15 cellular contexts compared by ENCODE assay signal in genomic region chr1:3314561-3315271, GRCh38.
A peak's percentile ranks its signal among the peaks of the same experiment; 100 is the strongest.
DNase-seq lines count a peak whose midpoint lies in the region; ATAC-seq, FAIRE-seq and TF ChIP-seq lines count a peak whose summit lies in the region.
"Had no signal": no experiment of that assay in that cellular context is flagged by ENCODE, and none has a peak within 500 bp of the region (broad histone marks: within the 10 kb centered on the region; RNA-seq: fewer than 3 reads in every experiment).

No MANE protein-coding gene starts in this region.

- peaks cover 22% of the 10 kb centered on the region for H3K27me3 Mint-ChIP-seq in nephron progenitor cell (ENCODE audit: low read depth, poor library complexity)

- H2BK120ac ChIP-seq in H1 (replicated peaks; ENCODE audit: low read depth, low read length), result no peak overlapping the region

- CTCF ChIA-PET in H1 (lab: Charles Lee; ENCODE audit: partially characterized antibody), result interaction anchor here (0.6 to 1.2 kb wide), 6 partner anchors 9 to 876 kb away, joined by 3 to 4 read pairs (median 3); no protein-coding TSS in a partner anchor

- H3K36me3 ChIP-seq in heart right ventricle (no peaks in the 10 kb centered on the region), H1 (ENCODE audit: control insufficient read depth in 2 of 4, insufficient read depth in 4 of 4, low read length in 3 of 4) (no peaks in the 10 kb centered on the region)
- H3K36me3 ChIP-seq: gastrocnemius medialis had no signal

- no peak overlapping the region for H3K56ac ChIP-seq in H1 (replicated peaks; ENCODE audit: insufficient read length, low read depth, low read length)

- no peak for TF ChIP-seq EP300 in H1 (IDR thresholded peaks at IDR 0.05; ENCODE audit: borderline replicate concordance in 1 of 2, low read depth in 2 of 2, low read length in 2 of 2)

- H3K9ac ChIP-seq in H1 (replicated peaks in 1 of 4; ENCODE audit: extremely low read depth in 1 of 4, low read depth in 3 of 4, low read length in 3 of 4), result no peak overlapping the region
- H3K9ac ChIP-seq: SK-N-SH had no signal

- H3K4me3 ChIP-seq in heart right ventricle (no peak overlapping the region), H1 (ENCODE audit: extremely low read depth in 1 of 4, insufficient read depth in 2 of 4, low read depth in 3 of 4, low read length in 4 of 4) (peak overlapping the region in 1 of 4 experiments; percentile 37; a peak in 2 of 8 replicates)

- H3K36me3 Mint-ChIP-seq in nephron progenitor cell (ENCODE audit: low read depth), result no peaks in the 10 kb centered on the region

- WGBS in heart right ventricle, 2 donors, result 37 to 43% methylated on average over 21 of the region's 21 CpGs
- 61% methylated on average over 15 of the region's 21 CpGs; no CpG with 5 or more reads in 1 of the 2 experiments for WGBS in H1 (ENCODE audit: extremely low coverage in 1 of 2, insufficient coverage in 1 of 2, insufficient read length in 1 of 2, insufficient replicate concordance in 2 of 2, low coverage in 1 of 2, low lambda C conversion rate in 2 of 2, missing lambda C conversion rate in 1 of 2), 2 experiments

- H2BK20ac ChIP-seq in H1 (ENCODE audit: low read length), result no peak overlapping the region

- H3K14ac ChIP-seq in H1 (ENCODE audit: insufficient read length), result no peak overlapping the region

- ATAC-seq in heart right ventricle (no peak), Right ventricle myocardium inferior (no peak), HG03095 (IDR thresholded peaks at IDR 0.05; ENCODE audit: unreplicated experiment) (no peak), HG02981 (IDR thresholded peaks at IDR 0.05; ENCODE audit: unreplicated experiment) (no peak), HG02870 (IDR thresholded peaks at IDR 0.05; ENCODE audit: unreplicated experiment) (no peak)
- ATAC-seq: gastrocnemius medialis had no signal

- H2AFZ ChIP-seq in H1 (ENCODE audit: low read length), result no peak overlapping the region

- H2BK12ac ChIP-seq in H1 (ENCODE audit: low read depth, low read length), result 0 out of 2 replicates have a peak overlapping the region, but pooled peaks have one; percentile 18

- H3K4me2 ChIP-seq in H1 (ENCODE audit: insufficient read depth in 1 of 2, low read depth in 2 of 2, low read length in 2 of 2), result peak overlapping the region; percentile 0 to 41; a peak in 2 of 4 replicates

- H4K5ac ChIP-seq in H1 (ENCODE audit: insufficient read length, low read depth, low read length), result no peak overlapping the region

- H3K4me1 ChIP-seq in heart right ventricle (peaks cover 13 to 69% (median 40%) of the 10 kb centered on the region in 9 donors), H1 (replicated peaks in 1 of 4; ENCODE audit: control insufficient read depth in 3 of 4, insufficient read depth in 4 of 4, low read length in 3 of 4) (peaks cover 5 to 25% (median 16%) of the 10 kb centered on the region in 4 experiments)

- peaks cover 87% of the 10 kb centered on the region for H3K4me1 Mint-ChIP-seq in nephron progenitor cell

- peaks cover 0 to 9% (median 0%) of the 10 kb centered on the region in 11 donors for H3K9me3 ChIP-seq in heart right ventricle
- H3K9me3 ChIP-seq in H1 (ENCODE audit: insufficient read depth in 2 of 2, low read depth in 1 of 2, low read length in 1 of 2), result no peaks in the 10 kb centered on the region
- H3K9me3 ChIP-seq: gastrocnemius medialis, SK-N-SH had no signal

- H2BK15ac ChIP-seq in H1 (ENCODE audit: low read length), result 0 out of 2 replicates have a peak overlapping the region, but pooled peaks have one; percentile 16

- peak overlapping the region; percentile 73 for H3K27ac Mint-ChIP-seq in nephron progenitor cell

- H3K23me2 ChIP-seq in H1 (ENCODE audit: low read depth, low read length), result no peaks in the 10 kb centered on the region

- H3K18ac ChIP-seq in H1 (ENCODE audit: extremely low read depth, low read length), result no peak overlapping the region

- H4K20me1 ChIP-seq in H1 (replicated peaks in 1 of 2; ENCODE audit: control insufficient read depth in 1 of 2, insufficient read depth in 2 of 2, low read length in 2 of 2), result peaks cover 0 to 3% of the 10 kb centered on the region in 2 experiments

- no peak overlapping the region for H3K23ac ChIP-seq in H1 (ENCODE audit: insufficient read length)

- DNase-seq in heart right ventricle (no peak), Right ventricle myocardium inferior (ENCODE audit: missing footprints) (no peak), H1 (ENCODE audit: low read depth in 1 of 2, low spot score in 2 of 2) (no peak), nephron progenitor cell (no peak), NCI-H187 treated with DMSO at 0.1 percent for 48 hours (lab: John Stamatoyannopoulos, UW) (no peak)
- DNase-seq: amniotic stem cell, DND-41, gastrocnemius medialis, MV-4-11, NCI-H524, SK-N-SH had no signal

- no peak for TF ChIP-seq RAD21 in H1 (IDR thresholded peaks at IDR 0.05 in 1 of 2, conservative IDR thresholded peaks at IDR 0.05 in 1 of 2; ENCODE audit: low read depth in 2 of 2, low read length in 2 of 2)

- H4K8ac ChIP-seq in H1 (ENCODE audit: extremely low read depth, insufficient read depth, low read length), result no peak overlapping the region

- POLR2A ChIA-PET in H1 (lab: Charles Lee; ENCODE audit: partially characterized antibody), result no interaction called here

- H3K79me1 ChIP-seq in H1 (ENCODE audit: low read depth, low read length), result no peaks in the 10 kb centered on the region

- no peak for TF ChIP-seq POLR2A in H1 (IDR thresholded peaks at IDR 0.05; ENCODE audit: control extremely low read depth in 1 of 2, low read depth in 2 of 2, low read length in 2 of 2)

- TF ChIP-seq CTCF in heart right ventricle (IDR thresholded peaks at IDR 0.05) (no peak), H1 (IDR thresholded peaks at IDR 0.05; ENCODE audit: control extremely low read depth in 1 of 3, insufficient read depth in 1 of 3, low read depth in 1 of 3, low read length in 3 of 3) (no peak), nephron progenitor cell (IDR thresholded peaks at IDR 0.05) (no peak)

- H3K4me3 Mint-ChIP-seq in nephron progenitor cell, result peak overlapping the region; percentile 70

- peak overlapping the region in 7 of 10 donors; percentile 86 to 98 (median 96) for H3K27ac ChIP-seq in heart right ventricle
- no peak overlapping the region for H3K27ac ChIP-seq in H1 (ENCODE audit: low read depth, low read length)

- H2AK5ac ChIP-seq in H1 (ENCODE audit: low read depth, low read length), result peak overlapping the region; percentile 70; the same call in 1 of the 2 replicates

- H3K79me2 ChIP-seq in H1 (ENCODE audit: control insufficient read depth in 1 of 2, insufficient read depth in 2 of 2, low read length in 2 of 2), result no peaks in the 10 kb centered on the region

- H3K4ac ChIP-seq in H1 (replicated peaks; ENCODE audit: insufficient read length, low read depth, low read length), result no peak overlapping the region

- no peak overlapping the region for H2BK5ac ChIP-seq in H1 (ENCODE audit: low read depth, low read length)

- H3K27me3 ChIP-seq in heart right ventricle (peaks cover 0 to 28% (median 6%) of the 10 kb centered on the region in 7 donors), H1 (replicated peaks in 1 of 4; ENCODE audit: control insufficient read depth in 3 of 4, extremely low read depth in 1 of 4, insufficient read depth in 3 of 4, low read length in 3 of 4) (peaks cover 0 to 41% (median 25%) of the 10 kb centered on the region in 4 experiments; a peak in 4 of 7 replicates)

- no peak for FAIRE-seq in H1 (lab: Jason Lieb, UNC)
- FAIRE-seq: H54 had no signal

- no peaks in the 10 kb centered on the region for H3K9me3 Mint-ChIP-seq in nephron progenitor cell

- intact Hi-C loops in heart right ventricle (cut with DNase I) (loop anchor here in 3 of 10 donors (2.0 to 5.0 kb wide), 2 partner anchors 33 to 36 kb away; no protein-coding TSS in a partner anchor), Right ventricle myocardium inferior (cut with DNase I) (loop anchor here (5.0 kb wide), 1 partner anchor 33 kb away; no protein-coding TSS in a partner anchor)

- no peak overlapping the region for H4K91ac ChIP-seq in H1 (replicated peaks; ENCODE audit: insufficient read length, low read length)

TF ChIP-seq in H1, 55 proteins besides CTCF, POLR2A, EP300 and RAD21:
- TF ChIP-seq SUZ12 (IDR thresholded peaks at IDR 0.05; ENCODE audit: low read length), result no peak
- no peak for TF ChIP-seq JUN (IDR thresholded peaks at IDR 0.05; ENCODE audit: low read depth, low read length)
- no peak for TF ChIP-seq SAP30 (IDR thresholded peaks at IDR 0.05; ENCODE audit: insufficient read depth, insufficient replicate concordance, low read length)
- no peak for TF ChIP-seq BCL11A (IDR thresholded peaks at IDR 0.05; ENCODE audit: low read depth in 2 of 2, low read length in 2 of 2)
- TF ChIP-seq EZH2 (IDR thresholded peaks at IDR 0.05; ENCODE audit: low read depth, low read length, severe bottlenecking), result no peak
- TF ChIP-seq TEAD4 (IDR thresholded peaks at IDR 0.05; ENCODE audit: low read depth, low read length), result no peak
- no peak for TF ChIP-seq CHD1 (IDR thresholded peaks at IDR 0.05; ENCODE audit: low read depth, low read length)
- no peak for TF ChIP-seq CTBP2 (IDR thresholded peaks at IDR 0.05; ENCODE audit: borderline replicate concordance, insufficient read depth, insufficient read length, low read length)
- TF ChIP-seq YY1 (IDR thresholded peaks at IDR 0.05; ENCODE audit: low read depth, low read length), result no peak
- no peak for TF ChIP-seq RBBP5 (IDR thresholded peaks at IDR 0.05; ENCODE audit: borderline replicate concordance, low read depth, low read length)
- no peak for TF ChIP-seq GABPA (IDR thresholded peaks at IDR 0.05; ENCODE audit: borderline replicate concordance, insufficient read depth, low read length)
- TF ChIP-seq TBP (IDR thresholded peaks at IDR 0.05; ENCODE audit: low read depth, low read length), result no peak
- no peak for TF ChIP-seq JUND (IDR thresholded peaks at IDR 0.05; ENCODE audit: low read length)
- no peak for TF ChIP-seq SP1 (IDR thresholded peaks at IDR 0.05; ENCODE audit: low read depth, low read length)
- no peak for TF ChIP-seq POU5F1 (IDR thresholded peaks at IDR 0.05; ENCODE audit: low read depth, low read length)
- TF ChIP-seq HDAC2 (IDR thresholded peaks at IDR 0.05; ENCODE audit: borderline replicate concordance in 1 of 2, low read depth in 2 of 2, low read length in 2 of 2), result no peak
- no peak for TF ChIP-seq POLR2AphosphoS5 (IDR thresholded peaks at IDR 0.05; ENCODE audit: low read depth, low read length)
- TF ChIP-seq PHF8 (conservative IDR thresholded peaks at IDR 0.05; ENCODE audit: low read depth, low read length), result no peak
TF ChIP-seq in H1: peak in this region for 0.
